16 cellular contexts compared by ENCODE assay signal in the genomic region with DNA sequence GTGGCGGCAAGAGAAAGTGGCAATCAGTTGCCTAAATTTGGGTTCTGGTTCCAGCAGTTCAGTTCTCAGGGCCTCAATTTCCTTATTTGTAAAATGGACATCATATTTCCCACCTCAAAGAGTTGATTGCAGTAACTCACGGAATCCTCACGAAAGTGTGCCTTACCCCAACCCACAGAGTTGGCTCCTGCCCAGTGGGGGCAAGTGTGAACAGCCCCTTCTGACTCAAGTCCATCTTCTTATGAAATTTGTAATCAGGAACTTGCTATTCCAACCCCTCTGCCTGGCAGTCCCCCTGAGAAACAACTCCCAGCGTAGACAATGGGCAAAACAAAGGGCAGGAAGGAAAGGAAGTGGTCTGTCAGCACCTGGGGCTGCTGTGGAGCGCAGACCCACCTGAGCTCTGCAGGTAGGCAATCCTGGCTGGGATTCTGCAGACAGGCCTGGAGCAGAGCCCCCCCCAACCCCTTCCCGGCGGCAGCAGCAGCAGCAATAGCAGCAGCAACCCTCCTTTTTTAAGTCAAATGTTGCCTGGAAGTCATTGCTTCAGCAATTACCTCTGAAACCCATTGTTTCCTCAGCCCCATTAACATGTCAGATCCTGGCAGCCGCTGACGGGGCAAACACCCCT.
"Had no signal": no experiment of that assay in that cellular context is flagged by ENCODE, and none has a peak within 500 bp of the region (broad histone marks: within the 10 kb centered on the region; RNA-seq: fewer than 3 reads in every experiment).

No MANE protein-coding gene starts in this region.

- DNase-seq: activated CD4-positive, alpha-beta memory T cell treated with anti-CD3 and anti-CD28 coated beads for 36 hours; activated CD4-positive, alpha-beta T cell treated with anti-CD3 and anti-CD28 coated beads for 1 hour; activated gamma-delta T cell treated with Interleukin-2 at 50 U/mL for 16 hours; activated naive CD8-positive, alpha-beta T cell treated with anti-CD3 and anti-CD28 coated beads, Interleukin-2, amount 10 ng/mL, durations not matched to agents 7 days and 5 days; activated T-cell treated with anti-CD3 and anti-CD28 coated beads, Interleukin-2, amount 50 U/mL, for 48 hours; colonic mucosa; effector CD8-positive, alpha-beta T cell; kidney glomerular epithelial cell; SW 1271; tibial artery had no signal

- H3K27me3 ChIP-seq: ascending aorta, colonic mucosa had no signal

- H3K27ac ChIP-seq: ascending aorta, cardiac muscle cell, colonic mucosa, epithelial cell of prostate, parathyroid adenoma, SJSA1, tibial artery had no signal

- H3K4me3 ChIP-seq: ascending aorta, cardiac muscle cell, colonic mucosa, SJSA1, tibial artery had no signal

- H3K4me3 Mint-ChIP-seq: activated CD4-positive, alpha-beta memory T cell treated with anti-CD3 and anti-CD28 coated beads for 36 hours; activated naive CD8-positive, alpha-beta T cell treated with anti-CD3 and anti-CD28 coated beads, Interleukin-2, amount 10 ng/mL, durations not matched to agents 7 days and 5 days; neural crest cell had no signal

- H3K27ac Mint-ChIP-seq: activated CD4-positive, alpha-beta memory T cell treated with anti-CD3 and anti-CD28 coated beads for 36 hours; activated naive CD8-positive, alpha-beta T cell treated with anti-CD3 and anti-CD28 coated beads, Interleukin-2, amount 10 ng/mL, durations not matched to agents 7 days and 5 days had no signal

- H2AFZ ChIP-seq: parathyroid adenoma had no signal

- H3K9me3 ChIP-seq: ascending aorta, colonic mucosa, SJSA1, tibial artery had no signal

- H3K4me1 Mint-ChIP-seq: activated naive CD8-positive, alpha-beta T cell treated with anti-CD3 and anti-CD28 coated beads, Interleukin-2, amount 10 ng/mL, durations not matched to agents 7 days and 5 days had no signal

- H3K36me3 Mint-ChIP-seq: activated CD4-positive, alpha-beta memory T cell treated with anti-CD3 and anti-CD28 coated beads for 36 hours; activated naive CD8-positive, alpha-beta T cell treated with anti-CD3 and anti-CD28 coated beads, Interleukin-2, amount 10 ng/mL, durations not matched to agents 7 days and 5 days had no signal

- H3K4me1 ChIP-seq: ascending aorta, colonic mucosa, parathyroid adenoma, SJSA1, tibial artery had no signal

- H3K9ac ChIP-seq: parathyroid adenoma had no signal

- H3K9me3 Mint-ChIP-seq: activated CD4-positive, alpha-beta memory T cell treated with anti-CD3 and anti-CD28 coated beads for 36 hours; activated naive CD8-positive, alpha-beta T cell treated with anti-CD3 and anti-CD28 coated beads, Interleukin-2, amount 10 ng/mL, durations not matched to agents 7 days and 5 days; neural crest cell had no signal

- H3K36me3 ChIP-seq: ascending aorta, cardiac muscle cell, colonic mucosa, SJSA1, tibial artery had no signal

- H3K79me2 ChIP-seq: parathyroid adenoma had no signal
